In genomic region chr19:48487944-48488343, GRCh38 we compare ENCODE assay signal across 9 cellular contexts. TPM values are rescaled to one million over a fixed set of nuclear protein-coding genes. Genes with fewer than 3 reads are reported as not detected.
DNase-seq lines count a peak whose midpoint lies in the region; ATAC-seq and TF ChIP-seq lines count a peak whose summit lies in the region.
"Had no signal": no experiment of that assay in that cellular context is flagged by ENCODE, and none has a peak within 500 bp of the region (broad histone marks: within the 10 kb centered on the region; RNA-seq: fewer than 3 reads in every experiment).

No MANE protein-coding gene starts in this region.

- no peak for TF ChIP-seq CTCF in fibroblast of mammary gland (conservative IDR thresholded peaks at IDR 0.05; ENCODE audit: control insufficient read depth, insufficient read depth, low read depth, low read length)
- no peak for TF ChIP-seq CTCF in osteocyte (IDR thresholded peaks at IDR 0.05)

- no peaks in the 10 kb centered on the region for H3K27me3 Mint-ChIP-seq in osteocyte (ENCODE audit: unreplicated experiment)
- peaks cover 28% of the 10 kb centered on the region for H3K27me3 Mint-ChIP-seq in activated CD4-positive, alpha-beta memory T cell treated with anti-CD3 and anti-CD28 coated beads, Interleukin-2, amount 10 ng/mL, durations not matched to agents 7 days and 5 days

- in situ Hi-C loops in Caki2 (cut with HindIII; ENCODE audit: low pct_unique_long_range_greater_than_20kb, low sequenced_read_pairs) = no loop called here

- H3K36me3 Mint-ChIP-seq in osteocyte (ENCODE audit: unreplicated experiment) = no peaks in the 10 kb centered on the region
- no peaks in the 10 kb centered on the region for H3K36me3 Mint-ChIP-seq in activated CD4-positive, alpha-beta memory T cell treated with anti-CD3 and anti-CD28 coated beads, Interleukin-2, amount 10 ng/mL, durations not matched to agents 7 days and 5 days (ENCODE audit: low read depth)

- peak; percentile 85 for DNase-seq in Caki2 (ENCODE audit: low read depth)
- DNase-seq in RKO (ENCODE audit: low spot score) = peak; percentile 86
- peak; percentile 73 for DNase-seq in fibroblast of mammary gland (ENCODE audit: low read depth)
- no peak for DNase-seq in osteocyte (ENCODE audit: extremely low spot score, unreplicated experiment)
- no peak for DNase-seq in activated CD4-positive, alpha-beta memory T cell treated with anti-CD3 and anti-CD28 coated beads, Interleukin-2, amount 10 ng/mL, durations not matched to agents 7 days and 5 days
- no peak for DNase-seq in effector CD4-positive, alpha-beta T cell
- DNase-seq in NCI-H1694 (lab: John Stamatoyannopoulos, UW) = no peak
- DNase-seq: NCI-H1417 had no signal

- no peaks in the 10 kb centered on the region for H3K9me3 Mint-ChIP-seq in osteocyte (ENCODE audit: unreplicated experiment)
- H3K9me3 Mint-ChIP-seq in activated CD4-positive, alpha-beta memory T cell treated with anti-CD3 and anti-CD28 coated beads, Interleukin-2, amount 10 ng/mL, durations not matched to agents 7 days and 5 days = no peaks in the 10 kb centered on the region

- CTCF ChIA-PET in activated CD4-positive, alpha-beta memory T cell treated with anti-CD3 and anti-CD28 coated beads, Interleukin-2, amount 10 ng/mL, durations not matched to agents 7 days and 5 days (lab: Charles Lee) = interaction anchor here (0.6 to 3.2 kb wide), 5 partner anchors 18 to 174 kb away, joined by 3 to 24 read pairs (median 7); partner anchors contain the start of gene SPACA4

- no peak overlapping the region for H3K4me3 Mint-ChIP-seq in osteocyte (ENCODE audit: unreplicated experiment)
- H3K4me3 Mint-ChIP-seq in activated CD4-positive, alpha-beta memory T cell treated with anti-CD3 and anti-CD28 coated beads, Interleukin-2, amount 10 ng/mL, durations not matched to agents 7 days and 5 days = no peak overlapping the region

- H3K4me1 Mint-ChIP-seq in osteocyte (ENCODE audit: unreplicated experiment) = peaks cover 40% of the 10 kb centered on the region
- H3K4me1 Mint-ChIP-seq in activated CD4-positive, alpha-beta memory T cell treated with anti-CD3 and anti-CD28 coated beads, Interleukin-2, amount 10 ng/mL, durations not matched to agents 7 days and 5 days = peaks cover 26% of the 10 kb centered on the region

- no peak for ATAC-seq in GM18505 (IDR thresholded peaks at IDR 0.05; ENCODE audit: unreplicated experiment)

- peak overlapping the region; percentile 13 for H3K27ac Mint-ChIP-seq in osteocyte (ENCODE audit: unreplicated experiment)
- no peak overlapping the region for H3K27ac Mint-ChIP-seq in activated CD4-positive, alpha-beta memory T cell treated with anti-CD3 and anti-CD28 coated beads, Interleukin-2, amount 10 ng/mL, durations not matched to agents 7 days and 5 days

- H3K4me3 ChIP-seq in fibroblast of mammary gland (ENCODE audit: control insufficient read depth, low read depth, low read length) = no peak overlapping the region

- POLR2A ChIA-PET in activated CD4-positive, alpha-beta memory T cell treated with anti-CD3 and anti-CD28 coated beads, Interleukin-2, amount 10 ng/mL, durations not matched to agents 7 days and 5 days (lab: Charles Lee) = interaction anchor here (1.1 to 1.4 kb wide), 2 partner anchors 26 to 47 kb away, joined by 3 read pairs; no protein-coding TSS in a partner anchor

- no peak for TF ChIP-seq POLR2A in GM18505 (IDR thresholded peaks at IDR 0.05; ENCODE audit: borderline replicate concordance, extremely low read depth, insufficient read depth, insufficient read length)

RNA-seq across cellular contexts. Expression of gene CYTH2, which starts 18.8 kb away (rescaled TPM):
- 121 and 164 TPM in 2 replicates for total RNA-seq in Caki2 (2014; rRNA removed; shearing (Covaris generic); ENCODE audit: low replicate concordance)
- 92.1 and 107 TPM in 2 replicates for total RNA-seq in osteocyte
- total RNA-seq in activated CD4-positive, alpha-beta memory T cell treated with anti-CD3 and anti-CD28 coated beads, Interleukin-2, amount 10 ng/mL, durations not matched to agents 7 days and 5 days = 10 to 100 TPM; 53.2 to 55.3 TPM

RNA-seq across cellular contexts. Expression of gene LMTK3, which starts 23.7 kb away (rescaled TPM):
- 4.2 and 10.5 TPM in 2 replicates for total RNA-seq in Caki2 (2014; rRNA removed; shearing (Covaris generic); ENCODE audit: low replicate concordance)
- total RNA-seq in osteocyte = 0.32 and 0.39 TPM in 2 replicates
- 1 to 10 TPM; 3.8 to 5.4 TPM for total RNA-seq in activated CD4-positive, alpha-beta memory T cell treated with anti-CD3 and anti-CD28 coated beads, Interleukin-2, amount 10 ng/mL, durations not matched to agents 7 days and 5 days

RNA-seq across cellular contexts. Expression of gene KCNJ14, which starts 32.6 kb away (rescaled TPM):
- total RNA-seq in Caki2 (2014; rRNA removed; shearing (Covaris generic); ENCODE audit: low replicate concordance) = 0.37 and 0.78 TPM in 2 replicates
- total RNA-seq in osteocyte = 0.86 and 1.6 TPM in 2 replicates
- total RNA-seq in activated CD4-positive, alpha-beta memory T cell treated with anti-CD3 and anti-CD28 coated beads, Interleukin-2, amount 10 ng/mL, durations not matched to agents 7 days and 5 days = under 1 TPM; 0.73 to 0.86 TPM

RNA-seq across cellular contexts. Expression of gene GRWD1, which starts 42.2 kb away (rescaled TPM):
- total RNA-seq in Caki2 (2014; rRNA removed; shearing (Covaris generic); ENCODE audit: low replicate concordance) = 89.6 and 91.1 TPM in 2 replicates
- total RNA-seq in osteocyte = 36.2 and 38.4 TPM in 2 replicates
- total RNA-seq in activated CD4-positive, alpha-beta memory T cell treated with anti-CD3 and anti-CD28 coated beads, Interleukin-2, amount 10 ng/mL, durations not matched to agents 7 days and 5 days = 10 to 100 TPM; 25.6 to 27.1 TPM

Comparison
In these comparisons a context has a peak if more than half of its experiments do, and no peak if none do; other contexts are left out.
1. DNase-seq: peak in Caki2 (single experiment), RKO (single experiment) and fibroblast of mammary gland (single experiment); none in osteocyte (single experiment), activated CD4-positive, alpha-beta memory T cell treated with anti-CD3 and anti-CD28 coated beads, Interleukin-2, amount 10 ng/mL, durations not matched to agents 7 days and 5 days (single experiment), effector CD4-positive, alpha-beta T cell (single experiment) and NCI-H1694 (single experiment).